11 cellular contexts compared by ENCODE assay signal in genomic region chr11:116993599-116993998, GRCh38.
DNase-seq lines count a peak whose midpoint lies in the region; ATAC-seq and TF ChIP-seq lines count a peak whose summit lies in the region.
"Had no signal": no experiment of that assay in that cellular context is flagged by ENCODE, and none has a peak within 500 bp of the region (broad histone marks: within the 10 kb centered on the region; RNA-seq: fewer than 3 reads in every experiment).

No MANE protein-coding gene starts in this region.

- TF ChIP-seq POLR2A in vagina (IDR thresholded peaks at IDR 0.05), result no peak

- ATAC-seq in GM21619 (IDR thresholded peaks at IDR 0.05; ENCODE audit: unreplicated experiment) (no peak), GM19035 (IDR thresholded peaks at IDR 0.05; ENCODE audit: unreplicated experiment) (no peak)

- H3K4me1 ChIP-seq in vagina, result peaks cover 40% of the 10 kb centered on the region

- no peaks in the 10 kb centered on the region for H3K36me3 ChIP-seq in vagina

- CTCF ChIA-PET in Calu3 (lab: Charles Lee), result no interaction called here

- H3K27me3 Mint-ChIP-seq in Calu3 (ENCODE audit: unreplicated experiment), result no peaks in the 10 kb centered on the region

- TF ChIP-seq CTCF in Calu3 (IDR thresholded peaks at IDR 0.05; ENCODE audit: unreplicated experiment) (no peak), vagina (IDR thresholded peaks at IDR 0.05) (no peak)

- H3K36me3 Mint-ChIP-seq in Calu3 (ENCODE audit: insufficient read depth, unreplicated experiment), result no peaks in the 10 kb centered on the region

- peak; percentile 28 to 61 (median 51) for DNase-seq in stimulated activated naive CD4-positive, alpha-beta T cell (lab: John Stamatoyannopoulos, UW)
- DNase-seq in stimulated activated naive CD4-positive, alpha-beta T cell treated with Interleukin-2 at 50 U/mL for 16 hours (lab: John Stamatoyannopoulos, UW), result no peak
- DNase-seq in lung microvascular endothelial cell (ENCODE audit: low read depth in 2 of 2) (peak; percentile 40 to 73), Calu3 (no peak), vagina (ENCODE audit: extremely low spot score in 2 of 2) (no peak)
- DNase-seq: DMS79, NCI-H446 treated with DMSO at 0.1 percent for 48 hours, right cardiac atrium had no signal

- no peak overlapping the region for H3K27ac Mint-ChIP-seq in Calu3 (ENCODE audit: unreplicated experiment)

- intact Hi-C loops in Calu3 (cut with micrococcal nuclease; ENCODE audit: unreplicated experiment), result no loop called here
- intact Hi-C loops in vagina (cut with DNase I), result no loop called here

- peaks cover 20% of the 10 kb centered on the region for H3K4me1 Mint-ChIP-seq in Calu3 (ENCODE audit: low read depth, unreplicated experiment)

- no peak overlapping the region for H3K4me3 ChIP-seq in vagina

- no peaks in the 10 kb centered on the region for H3K9me3 Mint-ChIP-seq in Calu3 (ENCODE audit: low read depth, unreplicated experiment)

- H3K27ac ChIP-seq in angular gyrus (ENCODE audit: low read depth, low read length) (peak overlapping the region; percentile 51), vagina (no peak overlapping the region)

- H3K4me3 Mint-ChIP-seq in Calu3 (ENCODE audit: low read depth, unreplicated experiment), result no peak overlapping the region

- H3K27me3 ChIP-seq in vagina, result no peaks in the 10 kb centered on the region

- BruUV-seq in Calu3 (replicated peaks; lab: Mats Ljungman, UMichigan), result no TSS peak

- H3K9me3 ChIP-seq in vagina, result no peaks in the 10 kb centered on the region

Comparison
In these comparisons a context has a peak if more than half of its experiments do, and no peak if none do; other contexts are left out.
1. DNase-seq: peak in stimulated activated naive CD4-positive, alpha-beta T cell (6 of 6) and lung microvascular endothelial cell (2 of 2); none in stimulated activated naive CD4-positive, alpha-beta T cell treated with Interleukin-2 at 50 U/mL for 16 hours (single experiment), Calu3 (single experiment) and vagina (0 of 2).